Comparison of ENCODE assay signal across 1 cellular context in the genomic region with DNA sequence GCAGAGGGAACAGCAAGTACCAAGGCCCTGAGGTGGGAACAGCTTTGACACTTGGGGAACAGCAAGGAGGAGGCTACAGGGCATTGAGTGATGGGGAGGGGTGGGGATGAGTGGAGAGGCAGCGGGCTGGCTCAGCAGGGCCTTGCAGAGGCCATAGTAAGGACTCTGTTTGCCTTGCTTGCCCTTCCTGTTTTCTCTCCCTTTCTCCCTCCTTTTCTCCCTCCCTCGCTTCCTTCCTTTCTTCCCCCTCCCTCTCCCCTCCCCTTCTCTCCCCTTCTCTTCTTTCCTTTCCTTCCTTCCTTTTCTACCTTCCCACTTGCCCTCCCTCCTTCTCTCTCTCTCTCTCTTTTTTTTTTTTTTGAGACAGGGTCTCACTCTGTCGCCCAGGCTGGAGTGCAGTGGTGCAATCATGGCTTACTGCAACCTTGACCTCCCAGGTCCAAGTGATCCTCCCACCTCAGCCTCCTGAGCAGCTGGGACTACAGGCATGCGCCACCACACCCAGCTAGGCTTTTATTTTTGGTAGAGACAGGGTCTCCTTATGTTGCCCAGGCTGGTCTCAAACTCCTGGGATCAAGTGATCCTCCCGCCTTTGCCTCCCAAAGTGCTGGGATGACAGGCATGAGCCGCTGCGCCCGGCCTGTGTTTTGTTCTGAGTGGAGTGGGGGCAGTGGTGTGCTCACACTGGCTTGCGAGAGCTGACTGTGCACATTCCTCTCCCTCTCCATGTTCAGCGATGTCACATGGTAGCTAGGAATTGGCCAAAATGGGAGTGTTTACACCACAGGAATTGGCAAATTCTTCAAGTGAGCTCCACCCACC.
A peak's percentile ranks its signal among the peaks of the same experiment; 100 is the strongest.
TF ChIP-seq lines count a peak whose summit lies in the region.

No MANE protein-coding gene starts in this region.

TF ChIP-seq in HepG2, 621 proteins besides CTCF, POLR2A, EP300 and RAD21 (continued from another document):
- TF ChIP-seq ZNF674 (CRISPR knock-in tag; IDR thresholded peaks at IDR 0.05; ENCODE audit: low read depth) (no peak), IRF2 (CRISPR knock-in tag; IDR thresholded peaks at IDR 0.05) (no peak), SATB2 (CRISPR knock-in tag; IDR thresholded peaks at IDR 0.05) (no peak), RXRB (CRISPR knock-in tag; IDR thresholded peaks at IDR 0.05; ENCODE audit: borderline replicate concordance) (no peak), SIN3B (IDR thresholded peaks at IDR 0.05; ENCODE audit: low read length) (no peak), ATF6 (CRISPR knock-in tag; conservative IDR thresholded peaks at IDR 0.05) (no peak), ZNF460 (CRISPR knock-in tag; IDR thresholded peaks at IDR 0.05; ENCODE audit: borderline replicate concordance) (peak; percentile 45; the same call in 1 of the 2 replicates), KDM2A (CRISPR knock-in tag; IDR thresholded peaks at IDR 0.05; ENCODE audit: borderline replicate concordance, low read depth) (no peak), ZNF142 (CRISPR knock-in tag; IDR thresholded peaks at IDR 0.05) (no peak), TRAFD1 (CRISPR knock-in tag; IDR thresholded peaks at IDR 0.05; ENCODE audit: borderline replicate concordance) (no peak), RFXAP (CRISPR knock-in tag; IDR thresholded peaks at IDR 0.05; ENCODE audit: borderline replicate concordance) (no peak), ZMAT3 (CRISPR knock-in tag; conservative IDR thresholded peaks at IDR 0.05) (no peak)
- TF ChIP-seq, protein P1, sequence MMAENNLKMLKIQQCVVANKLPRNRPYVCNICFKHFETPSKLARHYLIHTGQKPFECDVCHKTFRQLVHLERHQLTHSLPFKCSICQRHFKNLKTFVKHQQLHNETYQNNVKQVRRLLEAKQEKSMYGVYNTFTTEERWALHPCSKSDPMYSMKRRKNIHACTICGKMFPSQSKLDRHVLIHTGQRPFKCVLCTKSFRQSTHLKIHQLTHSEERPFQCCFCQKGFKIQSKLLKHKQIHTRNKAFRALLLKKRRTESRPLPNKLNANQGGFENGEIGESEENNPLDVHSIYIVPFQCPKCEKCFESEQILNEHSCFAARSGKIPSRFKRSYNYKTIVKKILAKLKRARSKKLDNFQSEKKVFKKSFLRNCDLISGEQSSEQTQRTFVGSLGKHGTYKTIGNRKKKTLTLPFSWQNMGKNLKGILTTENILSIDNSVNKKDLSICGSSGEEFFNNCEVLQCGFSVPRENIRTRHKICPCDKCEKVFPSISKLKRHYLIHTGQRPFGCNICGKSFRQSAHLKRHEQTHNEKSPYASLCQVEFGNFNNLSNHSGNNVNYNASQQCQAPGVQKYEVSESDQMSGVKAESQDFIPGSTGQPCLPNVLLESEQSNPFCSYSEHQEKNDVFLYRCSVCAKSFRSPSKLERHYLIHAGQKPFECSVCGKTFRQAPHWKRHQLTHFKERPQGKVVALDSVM (CRISPR knock-in tag; IDR thresholded peaks at IDR 0.05), result peak; percentile 88
- TF ChIP-seq, protein P2, sequence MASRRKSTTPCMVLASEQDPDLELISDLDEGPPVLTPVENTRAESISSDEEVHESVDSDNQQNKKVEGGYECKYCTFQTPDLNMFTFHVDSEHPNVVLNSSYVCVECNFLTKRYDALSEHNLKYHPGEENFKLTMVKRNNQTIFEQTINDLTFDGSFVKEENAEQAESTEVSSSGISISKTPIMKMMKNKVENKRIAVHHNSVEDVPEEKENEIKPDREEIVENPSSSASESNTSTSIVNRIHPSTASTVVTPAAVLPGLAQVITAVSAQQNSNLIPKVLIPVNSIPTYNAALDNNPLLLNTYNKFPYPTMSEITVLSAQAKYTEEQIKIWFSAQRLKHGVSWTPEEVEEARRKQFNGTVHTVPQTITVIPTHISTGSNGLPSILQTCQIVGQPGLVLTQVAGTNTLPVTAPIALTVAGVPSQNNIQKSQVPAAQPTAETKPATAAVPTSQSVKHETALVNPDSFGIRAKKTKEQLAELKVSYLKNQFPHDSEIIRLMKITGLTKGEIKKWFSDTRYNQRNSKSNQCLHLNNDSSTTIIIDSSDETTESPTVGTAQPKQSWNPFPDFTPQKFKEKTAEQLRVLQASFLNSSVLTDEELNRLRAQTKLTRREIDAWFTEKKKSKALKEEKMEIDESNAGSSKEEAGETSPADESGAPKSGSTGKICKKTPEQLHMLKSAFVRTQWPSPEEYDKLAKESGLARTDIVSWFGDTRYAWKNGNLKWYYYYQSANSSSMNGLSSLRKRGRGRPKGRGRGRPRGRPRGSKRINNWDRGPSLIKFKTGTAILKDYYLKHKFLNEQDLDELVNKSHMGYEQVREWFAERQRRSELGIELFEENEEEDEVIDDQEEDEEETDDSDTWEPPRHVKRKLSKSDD (CRISPR knock-in tag; IDR thresholded peaks at IDR 0.05; ENCODE audit: low read depth), result no peak
- TF ChIP-seq, protein P3, sequence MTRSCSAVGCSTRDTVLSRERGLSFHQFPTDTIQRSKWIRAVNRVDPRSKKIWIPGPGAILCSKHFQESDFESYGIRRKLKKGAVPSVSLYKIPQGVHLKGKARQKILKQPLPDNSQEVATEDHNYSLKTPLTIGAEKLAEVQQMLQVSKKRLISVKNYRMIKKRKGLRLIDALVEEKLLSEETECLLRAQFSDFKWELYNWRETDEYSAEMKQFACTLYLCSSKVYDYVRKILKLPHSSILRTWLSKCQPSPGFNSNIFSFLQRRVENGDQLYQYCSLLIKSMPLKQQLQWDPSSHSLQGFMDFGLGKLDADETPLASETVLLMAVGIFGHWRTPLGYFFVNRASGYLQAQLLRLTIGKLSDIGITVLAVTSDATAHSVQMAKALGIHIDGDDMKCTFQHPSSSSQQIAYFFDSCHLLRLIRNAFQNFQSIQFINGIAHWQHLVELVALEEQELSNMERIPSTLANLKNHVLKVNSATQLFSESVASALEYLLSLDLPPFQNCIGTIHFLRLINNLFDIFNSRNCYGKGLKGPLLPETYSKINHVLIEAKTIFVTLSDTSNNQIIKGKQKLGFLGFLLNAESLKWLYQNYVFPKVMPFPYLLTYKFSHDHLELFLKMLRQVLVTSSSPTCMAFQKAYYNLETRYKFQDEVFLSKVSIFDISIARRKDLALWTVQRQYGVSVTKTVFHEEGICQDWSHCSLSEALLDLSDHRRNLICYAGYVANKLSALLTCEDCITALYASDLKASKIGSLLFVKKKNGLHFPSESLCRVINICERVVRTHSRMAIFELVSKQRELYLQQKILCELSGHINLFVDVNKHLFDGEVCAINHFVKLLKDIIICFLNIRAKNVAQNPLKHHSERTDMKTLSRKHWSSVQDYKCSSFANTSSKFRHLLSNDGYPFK (CRISPR knock-in tag; IDR thresholded peaks at IDR 0.05; ENCODE audit: borderline replicate concordance), result no peak
- TF ChIP-seq, protein P4, sequence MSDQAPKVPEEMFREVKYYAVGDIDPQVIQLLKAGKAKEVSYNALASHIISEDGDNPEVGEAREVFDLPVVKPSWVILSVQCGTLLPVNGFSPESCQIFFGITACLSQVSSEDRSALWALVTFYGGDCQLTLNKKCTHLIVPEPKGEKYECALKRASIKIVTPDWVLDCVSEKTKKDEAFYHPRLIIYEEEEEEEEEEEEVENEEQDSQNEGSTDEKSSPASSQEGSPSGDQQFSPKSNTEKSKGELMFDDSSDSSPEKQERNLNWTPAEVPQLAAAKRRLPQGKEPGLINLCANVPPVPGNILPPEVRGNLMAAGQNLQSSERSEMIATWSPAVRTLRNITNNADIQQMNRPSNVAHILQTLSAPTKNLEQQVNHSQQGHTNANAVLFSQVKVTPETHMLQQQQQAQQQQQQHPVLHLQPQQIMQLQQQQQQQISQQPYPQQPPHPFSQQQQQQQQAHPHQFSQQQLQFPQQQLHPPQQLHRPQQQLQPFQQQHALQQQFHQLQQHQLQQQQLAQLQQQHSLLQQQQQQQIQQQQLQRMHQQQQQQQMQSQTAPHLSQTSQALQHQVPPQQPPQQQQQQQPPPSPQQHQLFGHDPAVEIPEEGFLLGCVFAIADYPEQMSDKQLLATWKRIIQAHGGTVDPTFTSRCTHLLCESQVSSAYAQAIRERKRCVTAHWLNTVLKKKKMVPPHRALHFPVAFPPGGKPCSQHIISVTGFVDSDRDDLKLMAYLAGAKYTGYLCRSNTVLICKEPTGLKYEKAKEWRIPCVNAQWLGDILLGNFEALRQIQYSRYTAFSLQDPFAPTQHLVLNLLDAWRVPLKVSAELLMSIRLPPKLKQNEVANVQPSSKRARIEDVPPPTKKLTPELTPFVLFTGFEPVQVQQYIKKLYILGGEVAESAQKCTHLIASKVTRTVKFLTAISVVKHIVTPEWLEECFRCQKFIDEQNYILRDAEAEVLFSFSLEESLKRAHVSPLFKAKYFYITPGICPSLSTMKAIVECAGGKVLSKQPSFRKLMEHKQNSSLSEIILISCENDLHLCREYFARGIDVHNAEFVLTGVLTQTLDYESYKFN (CRISPR knock-in tag; conservative IDR thresholded peaks at IDR 0.05), result no peak
TF ChIP-seq in HepG2: peak in this region for 10.
